Comparison of ENCODE assay signal across 8 cellular contexts in genomic region chr10:57961487-57961886, GRCh38.
"Had no signal": no experiment of that assay in that cellular context is flagged by ENCODE, and none has a peak within 500 bp of the region (broad histone marks: within the 10 kb centered on the region; RNA-seq: fewer than 3 reads in every experiment).

No MANE protein-coding gene starts in this region.

- ATAC-seq: GM23338, HCT116, K562 had no signal

- H3K9me3 ChIP-seq: HAP-1 had no signal

- H3K4me1 Mint-ChIP-seq: GM23338 had no signal

- H3K36me3 ChIP-seq: HAP-1 had no signal

- H2AFZ ChIP-seq: GM23338 had no signal

- H3K4me1 ChIP-seq: HAP-1 had no signal

- H3K4me3 Mint-ChIP-seq: GM23338 had no signal

- H3K27ac Mint-ChIP-seq: GM23338 had no signal

- H3K9me3 Mint-ChIP-seq: GM23338 had no signal

- DNase-seq: H7, IMR-90, Kasumi-1, KG1 had no signal

- H3K4me3 ChIP-seq: GM23338, HAP-1, K562 had no signal

- H3K4me2 ChIP-seq: GM23338 had no signal
